Comparison of ENCODE assay signal across 16 cellular contexts in genomic region chr4:947491-947971, GRCh38. TPM values are rescaled to one million over a fixed set of nuclear protein-coding genes. Genes with fewer than 3 reads are reported as not detected.
DNase-seq lines count a peak whose midpoint lies in the region; ATAC-seq and TF ChIP-seq lines count a peak whose summit lies in the region.
"Had no signal": no experiment of that assay in that cellular context is flagged by ENCODE, and none has a peak within 500 bp of the region (broad histone marks: within the 10 kb centered on the region; RNA-seq: fewer than 3 reads in every experiment).

No MANE protein-coding gene starts in this region.

- peaks cover 0 to 5% (median 0%) of the 10 kb centered on the region in 7 donors for H3K9me3 Mint-ChIP-seq in CD14-positive monocyte

- H3K27me3 Mint-ChIP-seq in CD14-positive monocyte (ENCODE audit: low read depth in 3 of 3) = peaks cover 0 to 14% (median 2%) of the 10 kb centered on the region in 3 donors

- ATAC-seq in GM19035 (IDR thresholded peaks at IDR 0.05; ENCODE audit: unreplicated experiment) = no peak
- no peak for ATAC-seq in GM21576 (IDR thresholded peaks at IDR 0.05; ENCODE audit: unreplicated experiment)
- ATAC-seq: HCT116 had no signal

- TF ChIP-seq CTCF in CD14-positive monocyte (IDR thresholded peaks at IDR 0.05) = no peak
- TF ChIP-seq CTCF in sigmoid colon (IDR thresholded peaks at IDR 0.05) = no peak

- H3K36me3 ChIP-seq in sigmoid colon = peaks cover 0 to 11% (median 0%) of the 10 kb centered on the region in 4 donors

- DNase-seq in 8988T (peak; percentile 10), CD14-positive monocyte (ENCODE audit: low spot score) (peak; percentile 27), iPS-NIHi11 (ENCODE audit: low spot score) (peak; percentile 13), sigmoid colon (peak; percentile 46), mucosa of gallbladder (ENCODE audit: low spot score) (no peak)
- DNase-seq: IMR-90, NCI-H1417 treated with DMSO at 0.1 percent for 48 hours, NCI-H2081, NCI-H524 had no signal

- peaks cover 3% of the 10 kb centered on the region for H3K4me1 Mint-ChIP-seq in CD14-positive monocyte

- H3K9me3 ChIP-seq in sigmoid colon = no peaks in the 10 kb centered on the region

- H3K27ac Mint-ChIP-seq in CD14-positive monocyte = no peak overlapping the region

- peaks cover 0 to 8% (median 3%) of the 10 kb centered on the region in 4 donors for H3K4me1 ChIP-seq in sigmoid colon

- no peak overlapping the region for H3K4me3 ChIP-seq in sigmoid colon

- intact Hi-C loops in CD14-positive monocyte (cut with micrococcal nuclease) (no loop called here), sigmoid colon (cut with DNase I) (no loop called here)

- H3K36me3 Mint-ChIP-seq in CD14-positive monocyte = peaks cover 31 to 40% of the 10 kb centered on the region in 2 donors

- no peak for TF ChIP-seq EP300 in sigmoid colon (IDR thresholded peaks at IDR 0.05)

- no peak overlapping the region for H3K4me3 Mint-ChIP-seq in CD14-positive monocyte

- TF ChIP-seq POLR2A in sigmoid colon (IDR thresholded peaks at IDR 0.05) = no peak

- no peaks in the 10 kb centered on the region for H3K27me3 ChIP-seq in sigmoid colon

- no peak overlapping the region for H3K27ac ChIP-seq in sigmoid colon

- WGBS in sigmoid colon, 2 donors = 92% methylated on average over 19 of the region's 19 CpGs

RNA-seq across cellular contexts. Expression of gene TMEM175, which starts 15.3 kb away (rescaled TPM):
- polyA plus RNA-seq in CD14-positive monocyte (10 to 100 TPM; 18.9 to 20.7 TPM), sigmoid colon (10 to 100 TPM in 2 of 3 donors, 1 to 10 TPM in 1; 4.6 to 34.5 (median 12.6) TPM)
- total RNA-seq in sigmoid colon (10 to 100 TPM; 19.3 to 42.6 (median 32.6) TPM), mucosa of gallbladder (48.8 TPM)

RNA-seq across cellular contexts. Expression of gene GAK, which starts 15.4 kb away (rescaled TPM):
- polyA plus RNA-seq in CD14-positive monocyte (10 to 100 TPM; 40.3 to 54.9 TPM), sigmoid colon (100 to 1,000 TPM; 124 to 276 (median 150) TPM)
- total RNA-seq in sigmoid colon (100 to 1,000 TPM in 1 of 4 donors, 10 to 100 TPM in 3; 40.8 to 494 (median 60.4) TPM), mucosa of gallbladder (151 TPM)

RNA-seq across cellular contexts. Expression of gene DGKQ, which starts 25.8 kb away (rescaled TPM):
- polyA plus RNA-seq in CD14-positive monocyte (1 to 10 TPM in 1 of 2 donors, under 1 TPM in 1; 0.58 to 2.4 TPM), sigmoid colon (10 to 100 TPM; 19.8 to 26.2 (median 23.6) TPM)
- total RNA-seq in sigmoid colon (1 to 10 TPM; 3.5 to 8.9 (median 5.1) TPM), mucosa of gallbladder (26.9 TPM)

RNA-seq across cellular contexts. Expression of gene IDUA, which starts 39.3 kb away (rescaled TPM):
- polyA plus RNA-seq in CD14-positive monocyte (1 to 10 TPM; 6.4 to 8.5 TPM), sigmoid colon (10 to 100 TPM in 1 of 3 donors, 1 to 10 TPM in 2; 1.2 to 13.3 (median 4.2) TPM)
- total RNA-seq in sigmoid colon (10 to 100 TPM in 1 of 4 donors, 1 to 10 TPM in 3; 7.1 to 15.2 (median 7.6) TPM), mucosa of gallbladder (93.0 TPM)

RNA-seq across cellular contexts. Expression of gene SLC26A1, which starts 45.7 kb away (rescaled TPM):
- polyA plus RNA-seq in CD14-positive monocyte (under 1 TPM; 0.16 to 0.18 TPM), sigmoid colon (1 to 10 TPM in 1 of 3 donors, not detected in 2; 1.1 TPM)
- total RNA-seq in sigmoid colon (not detected), mucosa of gallbladder (4.3 TPM)
- total RNA-seq: IMR-90, LHCN-M2, RPMI7951, SK-MEL-5 had no signal
- polyA plus RNA-seq: BJ had no signal
